35 cellular contexts compared by ENCODE assay signal in the genomic region with DNA sequence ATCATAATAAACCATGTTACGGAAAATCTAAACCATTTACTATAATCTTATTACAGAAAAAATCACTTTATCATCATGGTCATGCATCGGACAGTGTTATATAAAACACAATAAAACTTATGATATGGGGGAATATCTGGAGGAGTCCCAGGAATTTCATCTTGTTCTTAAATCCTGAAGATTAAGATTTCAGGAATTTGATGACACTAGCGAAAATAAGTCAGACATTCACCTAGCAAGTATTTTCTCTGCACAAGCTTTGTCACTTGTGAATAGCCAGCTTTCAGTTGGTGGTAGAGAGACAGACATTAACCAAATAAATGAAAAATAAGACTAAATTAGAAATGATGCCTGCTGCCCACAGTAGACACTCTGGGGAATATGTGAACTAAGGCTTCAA.
"Had no signal": no experiment of that assay in that cellular context is flagged by ENCODE, and none has a peak within 500 bp of the region (broad histone marks: within the 10 kb centered on the region; RNA-seq: fewer than 3 reads in every experiment).

No MANE protein-coding gene starts in this region.

- H3K4me1 ChIP-seq: adrenal gland, body of pancreas had no signal

- ATAC-seq: activated CD8-positive, alpha-beta memory T cell treated with anti-CD3 and anti-CD28 coated beads, Interleukin-2, amount 10 ng/mL, durations not matched to agents 7 days and 5 days; activated CD8-positive, alpha-beta T cell treated with anti-CD3 and anti-CD28 coated beads, Interleukin-2, amount 10 ng/mL, durations not matched to agents 7 days and 5 days; activated naive CD4-positive, alpha-beta T cell treated with anti-CD3 and anti-CD28 coated beads, Interleukin-2, amount 50 U/mL, for 72 hours; activated T-cell treated with anti-CD3 and anti-CD28 coated beads, Interleukin-2, amount 50 U/mL, for 4 hours; activated T-cell treated with anti-CD3 and anti-CD28 coated beads, Interleukin-2, amount 50 U/mL, for 72 hours; activated T-helper 17 cell treated with anti-CD3 and anti-CD28 coated beads, Interleukin-2, amount 50 U/mL, for 72 hours; body of pancreas had no signal

- H3K4me3 ChIP-seq: adrenal gland, body of pancreas, breast epithelium had no signal

- H3K9me3 ChIP-seq: adrenal gland, body of pancreas had no signal

- H3K27me3 ChIP-seq: adrenal gland, body of pancreas, brain microvascular endothelial cell, breast epithelium had no signal

- DNase-seq: activated B cell treated with CpG ODN at 0.5 μM for 24 hours; activated CD4-positive, alpha-beta memory T cell treated with anti-CD3 and anti-CD28 coated beads, Interleukin-2, amount 10 ng/mL, durations not matched to agents 7 days and 5 days; activated CD4-positive, alpha-beta T cell treated with anti-CD3 and anti-CD28 coated beads for 4 hours; activated CD4-positive, alpha-beta T cell treated with anti-CD3 and anti-CD28 coated beads, Interleukin-2, amount 10 ng/mL, durations not matched to agents 24 days and 14 days; activated CD4-positive, alpha-beta T cell treated with anti-CD3 and anti-CD28 coated beads, Interleukin-2, amount 50 U/mL, for 1 hour; activated CD4-positive, alpha-beta T cell treated with anti-CD3 and anti-CD28 coated beads, Interleukin-2, amount 50 U/mL, for 4 hours; activated CD4-positive, CD25-positive, alpha-beta regulatory T cell treated with anti-CD3 and anti-CD28 coated beads, Interleukin-2, amount 50 U/mL, for 72 hours; activated CD8-positive, alpha-beta memory T cell treated with anti-CD3 and anti-CD28 coated beads for 24 hours; activated CD8-positive, alpha-beta memory T cell treated with anti-CD3 and anti-CD28 coated beads, Interleukin-2, amount 10 ng/mL, durations not matched to agents 7 days and 5 days; activated CD8-positive, alpha-beta memory T cell treated with anti-CD3 and anti-CD28 coated beads, Interleukin-2, amount 50 U/mL, for 48 hours; activated CD8-positive, alpha-beta T cell treated with anti-CD3 and anti-CD28 coated beads, Interleukin-2, amount 10 ng/mL, durations not matched to agents 7 days and 5 days; activated effector memory CD4-positive, alpha-beta T cell treated with anti-CD3 and anti-CD28 coated beads, Interleukin-2, amount 50 U/mL, for 16 hours; activated gamma-delta T cell treated with Interleukin-2 at 50 U/mL for 16 hours; activated naive CD4-positive, alpha-beta T cell; activated naive CD4-positive, alpha-beta T cell treated with anti-CD3 and anti-CD28 coated beads for 36 hours; activated naive CD4-positive, alpha-beta T cell treated with anti-CD3 and anti-CD28 coated beads, Interleukin-2, amount 50 U/mL, for 16 hours; activated naive CD8-positive, alpha-beta T cell treated with anti-CD3 and anti-CD28 coated beads for 36 hours; activated T-cell treated with anti-CD3 and anti-CD28 coated beads, Interleukin-2, amount 50 U/mL, for 1 hour; activated T-cell treated with anti-CD3 and anti-CD28 coated beads, Interleukin-2, amount 50 U/mL, for 4 hours; activated T-cell treated with anti-CD3 and anti-CD28 coated beads, Interleukin-2, amount 50 U/mL, for 72 hours; adrenal gland; amniotic stem cell; aorta; body of pancreas; brain microvascular endothelial cell; central memory CD4-positive, alpha-beta T cell; T-helper 1 cell; T-helper 2 cell; T-helper 9 cell had no signal

- H3K36me3 ChIP-seq: adrenal gland, brain microvascular endothelial cell, breast epithelium had no signal

- H3K27ac ChIP-seq: adrenal gland, body of pancreas, brain microvascular endothelial cell, breast epithelium, VCaP had no signal

- FAIRE-seq: astrocyte, TTC549 had no signal
